Comparison of ENCODE assay signal across 26 cellular contexts in genomic region chr1:179059185-179059483, GRCh38. TPM values are rescaled to one million over a fixed set of nuclear protein-coding genes. Genes with fewer than 3 reads are reported as not detected.
DNase-seq lines count a peak whose midpoint lies in the region; ATAC-seq, FAIRE-seq and TF ChIP-seq lines count a peak whose summit lies in the region.
"Had no signal": no experiment of that assay in that cellular context is flagged by ENCODE, and none has a peak within 500 bp of the region (broad histone marks: within the 10 kb centered on the region; RNA-seq: fewer than 3 reads in every experiment).

No MANE protein-coding gene starts in this region.

- intact Hi-C loops in head of caudate nucleus (cut with DNase I) = no loop called here

- H3K4me2 ChIP-seq in skeletal muscle satellite cell (ENCODE audit: low read length) = peak overlapping the region; percentile 12

- ATAC-seq in GM18861 (IDR thresholded peaks at IDR 0.05; ENCODE audit: unreplicated experiment) = no peak
- ATAC-seq: right cardiac atrium, T-cell had no signal

- H3K4me3 ChIP-seq in SJSA1 (no peak overlapping the region), fibroblast of the aortic adventitia (ENCODE audit: low read depth, low read length) (no peak overlapping the region), skeletal muscle satellite cell (ENCODE audit: low read length) (no peak overlapping the region)
- H3K4me3 ChIP-seq: ascending aorta, tibial artery had no signal

- H3K36me3 ChIP-seq in SJSA1 (peaks cover 25% of the 10 kb centered on the region), skeletal muscle satellite cell (ENCODE audit: insufficient read depth, low read length) (peaks cover 15% of the 10 kb centered on the region)

- peak; percentile 35 for DNase-seq in SKM-1 treated with dmso at 0.1 percent for 144 hours (lab: John Stamatoyannopoulos, UW; ENCODE audit: unreplicated experiment)
- no peak for DNase-seq in SKM-1 (lab: John Stamatoyannopoulos, UW; ENCODE audit: unreplicated experiment)
- no peak for DNase-seq in SJSA1 (ENCODE audit: low read depth in 1 of 2, low spot score in 2 of 2)
- DNase-seq in fibroblast of the aortic adventitia (ENCODE audit: low read depth) = peak; percentile 55
- no peak for DNase-seq in head of caudate nucleus
- no peak for DNase-seq in HTR-8/SVneo (ENCODE audit: insufficient read length, low spot score)
- DNase-seq: activated CD4-positive, alpha-beta T cell treated with anti-CD3 and anti-CD28 coated beads, Interleukin-2, amount 50 U/mL, for 4 hours; activated naive CD4-positive, alpha-beta T cell treated with anti-CD3 and anti-CD28 coated beads for 36 hours; activated T-cell treated with anti-CD3 and anti-CD28 coated beads, Interleukin-2, amount 50 U/mL, for 1 hour; endodermal cell; foreskin melanocyte; KBM-7; midbrain; NCI-H1092 treated with DMSO at 0.1 percent for 48 hours; NCI-H2107; NCI-H524 treated with DMSO at 0.1 percent for 48 hours; right cardiac atrium; stimulated activated naive CD4-positive, alpha-beta T cell; T-cell; tibial artery had no signal

- no peak for FAIRE-seq in HTR-8/SVneo (lab: Jason Lieb, UNC)
- FAIRE-seq: A204.1, colon had no signal

- no peak for TF ChIP-seq CTCF in fibroblast of the aortic adventitia (IDR thresholded peaks at IDR 0.05; ENCODE audit: insufficient read depth, low read length)

- H3K27me3 ChIP-seq in SJSA1 (replicated peaks) (no peaks in the 10 kb centered on the region), skeletal muscle satellite cell (ENCODE audit: control insufficient read depth, insufficient read depth, low read length) (no peaks in the 10 kb centered on the region)
- H3K27me3 ChIP-seq: ascending aorta, neutrophil, tibial artery had no signal

- H3K9ac ChIP-seq in skeletal muscle satellite cell (ENCODE audit: low read depth, low read length) = peak overlapping the region; percentile 40

- peak overlapping the region; percentile 64 for H3K27ac ChIP-seq in SJSA1
- H3K27ac ChIP-seq: ascending aorta, neutrophil, tibial artery had no signal

- peaks cover 54% of the 10 kb centered on the region for H3K4me1 ChIP-seq in SJSA1 (replicated peaks)
- H3K4me1 ChIP-seq in skeletal muscle satellite cell (ENCODE audit: control insufficient read depth, insufficient read depth, low read length) = peaks cover 16% of the 10 kb centered on the region
- H3K4me1 ChIP-seq: ascending aorta had no signal

- H3K9me3 ChIP-seq in SJSA1 (replicated peaks) (no peaks in the 10 kb centered on the region), skeletal muscle satellite cell (replicated peaks; ENCODE audit: low read length) (no peaks in the 10 kb centered on the region)
- H3K9me3 ChIP-seq: ascending aorta, neutrophil, tibial artery had no signal

RNA-seq across cellular contexts. Expression of gene TOR3A, which starts 22.7 kb away (rescaled TPM):
- 27.9 and 30.8 TPM in 2 replicates for total RNA-seq in SJSA1 (2014; rRNA removed; shearing (Covaris generic))
- total RNA-seq in fibroblast of the aortic adventitia (ENCODE audit: low replicate concordance) = 32.5 and 92.2 TPM in 2 replicates
- total RNA-seq in skeletal muscle satellite cell (2012; rRNA removed) = 25.6 and 31.7 TPM in 2 replicates

RNA-seq across cellular contexts. Expression of gene FAM20B, which starts 33.4 kb away (rescaled TPM):
- total RNA-seq in SJSA1 (2014; rRNA removed; shearing (Covaris generic)) = 50.7 and 52.6 TPM in 2 replicates
- 33.9 and 41.5 TPM in 2 replicates for total RNA-seq in fibroblast of the aortic adventitia (ENCODE audit: low replicate concordance)
- total RNA-seq in skeletal muscle satellite cell (2012; rRNA removed) = 32.1 and 33.5 TPM in 2 replicates

Comparison
In these comparisons a context has a peak if more than half of its experiments do, and no peak if none do; other contexts are left out.
1. DNase-seq: peak in SKM-1 treated with dmso at 0.1 percent for 144 hours (single experiment) and fibroblast of the aortic adventitia (single experiment); none in SKM-1 (single experiment), SJSA1 (0 of 2), head of caudate nucleus (0 of 42) and HTR-8/SVneo (single experiment).